In the genomic region with DNA sequence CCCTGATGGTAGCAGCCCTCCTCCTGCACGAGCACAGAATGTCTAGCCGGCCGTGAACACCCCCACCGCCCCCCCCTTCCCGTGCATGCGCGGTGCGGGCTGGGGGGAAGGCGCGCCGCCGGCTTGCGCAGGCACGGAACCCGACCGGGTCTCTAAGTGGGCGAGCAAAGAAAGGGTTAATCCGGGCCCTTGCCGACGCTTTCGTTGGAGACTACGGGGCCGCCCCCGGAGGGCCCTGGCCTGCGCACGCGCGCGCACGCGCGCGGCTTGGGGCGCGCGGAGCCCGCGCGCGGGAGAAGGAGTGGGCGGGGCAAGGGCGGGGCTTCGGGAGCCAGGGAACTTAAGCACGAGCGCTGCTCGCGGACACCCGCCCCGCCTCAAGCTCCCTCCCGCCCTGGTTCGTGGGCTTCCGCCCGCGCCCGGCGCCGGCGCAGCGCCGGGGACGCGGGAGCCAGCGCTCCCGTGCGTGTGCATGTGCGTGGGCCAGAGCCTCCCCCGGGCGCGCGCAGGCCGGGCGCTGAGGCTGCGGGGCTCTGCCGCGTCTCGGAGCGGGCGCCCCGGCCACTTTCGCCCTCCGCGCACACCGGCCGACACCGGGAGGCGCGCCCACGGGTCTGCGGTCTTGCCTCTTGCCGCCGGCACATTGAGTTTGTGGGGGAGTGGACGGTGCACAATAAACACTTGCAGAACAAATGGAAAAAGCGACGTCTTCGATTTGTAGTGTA, we compare ENCODE assay signal across 1 cellular context.
TF ChIP-seq lines count a peak whose summit lies in the region.

No MANE protein-coding gene starts in this region.

TF ChIP-seq in K562, 482 proteins besides CTCF, POLR2A, EP300 and RAD21 (continued from another document and continues in another):
- TF ChIP-seq ZNF280B (CRISPR knock-in tag; IDR thresholded peaks at IDR 0.05) (no peak), MAFK (IDR thresholded peaks at IDR 0.05; ENCODE audit: low read length) (no peak), MXD1 (CRISPR knock-in tag; IDR thresholded peaks at IDR 0.05; ENCODE audit: borderline replicate concordance, poor library complexity, severe bottlenecking) (peak; percentile 39), ZNF449 (CRISPR knock-in tag; IDR thresholded peaks at IDR 0.05) (peak; percentile 86), NEUROD1 (IDR thresholded peaks at IDR 0.05; ENCODE audit: borderline replicate concordance, low read depth, low read length, partially characterized antibody) (no peak), ZNF766 (CRISPR knock-in tag; conservative IDR thresholded peaks at IDR 0.05) (peak; percentile 99), CBFB (CRISPR knock-in tag; IDR thresholded peaks at IDR 0.05) (no peak), ZNF24 (IDR thresholded peaks at IDR 0.05) (no peak), RFX1 (IDR thresholded peaks at IDR 0.05) (no peak), DNMT1 (IDR thresholded peaks at IDR 0.05) (no peak), KLF16 (IDR thresholded peaks at IDR 0.05) (no peak), ZNF507 (tag; conservative IDR thresholded peaks at IDR 0.05) (no peak), JUND (IDR thresholded peaks at IDR 0.05; ENCODE audit: borderline replicate concordance, low read depth, low read length) (no peak), JUND (tag; IDR thresholded peaks at IDR 0.05; ENCODE audit: borderline replicate concordance, low read depth, low read length) (peak; percentile 8; the same call in 1 of the 3 replicates), USF1 (CRISPR knock-in tag; IDR thresholded peaks at IDR 0.05) (no peak), HNRNPH1 (optimal IDR thresholded peaks at IDR 0.05; ENCODE audit: low read depth, low read length) (no peak), PCBP2 (IDR thresholded peaks at IDR 0.05; ENCODE audit: low read depth, low read length, poor library complexity, severe bottlenecking) (no peak), CEBPB (tag; IDR thresholded peaks at IDR 0.05) (no peak), MECOM (CRISPR knock-in tag; IDR thresholded peaks at IDR 0.05) (0 out of 2 replicates have a peak, but pooled peaks have one; percentile 50), ZNF384 (IDR thresholded peaks at IDR 0.05; ENCODE audit: low read depth, low read length) (no peak), ZNF76 (CRISPR knock-in tag; IDR thresholded peaks at IDR 0.05; ENCODE audit: borderline replicate concordance) (no peak; the same call in 1 of the 2 replicates), PPARD (CRISPR knock-in tag; IDR thresholded peaks at IDR 0.05) (no peak), CHAMP1 (IDR thresholded peaks at IDR 0.05) (no peak), ZZZ3 (IDR thresholded peaks at IDR 0.05) (no peak), MCM3 (IDR thresholded peaks at IDR 0.05) (no peak), ZNF699 (CRISPR knock-in tag; IDR thresholded peaks at IDR 0.05; ENCODE audit: insufficient replicate concordance) (no peak), CTBP1 (IDR thresholded peaks at IDR 0.05; ENCODE audit: borderline replicate concordance) (peak; percentile 96), ZNF124 (CRISPR knock-in tag; IDR thresholded peaks at IDR 0.05) (no peak), ZNF445 (CRISPR knock-in tag; IDR thresholded peaks at IDR 0.05; ENCODE audit: low read depth) (no peak), MBD1 (CRISPR knock-in tag; IDR thresholded peaks at IDR 0.05) (no peak), TAL1 (IDR thresholded peaks at IDR 0.05) (no peak), THRA (IDR thresholded peaks at IDR 0.05) (no peak), ZNF639 (CRISPR knock-in tag; conservative IDR thresholded peaks at IDR 0.05 in 1 of 2, IDR thresholded peaks at IDR 0.05 in 1 of 2) (peak in 1 of 2 experiments; percentile 98; a peak in 2 of 4 replicates), MAFG (tag; conservative IDR thresholded peaks at IDR 0.05) (no peak), ZNF586 (CRISPR knock-in tag; conservative IDR thresholded peaks at IDR 0.05) (no peak)
- TF ChIP-seq, protein P1, sequence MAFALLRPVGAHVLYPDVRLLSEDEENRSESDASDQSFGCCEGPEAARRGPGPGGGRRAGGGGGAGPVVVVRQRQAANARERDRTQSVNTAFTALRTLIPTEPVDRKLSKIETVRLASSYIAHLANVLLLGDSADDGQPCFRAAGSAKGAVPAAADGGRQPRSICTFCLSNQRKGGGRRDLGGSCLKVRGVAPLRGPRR (CRISPR knock-in tag; IDR thresholded peaks at IDR 0.05) = 0 out of 2 replicates have a peak, but pooled peaks have one; percentile 46
- TF ChIP-seq, protein P2, sequence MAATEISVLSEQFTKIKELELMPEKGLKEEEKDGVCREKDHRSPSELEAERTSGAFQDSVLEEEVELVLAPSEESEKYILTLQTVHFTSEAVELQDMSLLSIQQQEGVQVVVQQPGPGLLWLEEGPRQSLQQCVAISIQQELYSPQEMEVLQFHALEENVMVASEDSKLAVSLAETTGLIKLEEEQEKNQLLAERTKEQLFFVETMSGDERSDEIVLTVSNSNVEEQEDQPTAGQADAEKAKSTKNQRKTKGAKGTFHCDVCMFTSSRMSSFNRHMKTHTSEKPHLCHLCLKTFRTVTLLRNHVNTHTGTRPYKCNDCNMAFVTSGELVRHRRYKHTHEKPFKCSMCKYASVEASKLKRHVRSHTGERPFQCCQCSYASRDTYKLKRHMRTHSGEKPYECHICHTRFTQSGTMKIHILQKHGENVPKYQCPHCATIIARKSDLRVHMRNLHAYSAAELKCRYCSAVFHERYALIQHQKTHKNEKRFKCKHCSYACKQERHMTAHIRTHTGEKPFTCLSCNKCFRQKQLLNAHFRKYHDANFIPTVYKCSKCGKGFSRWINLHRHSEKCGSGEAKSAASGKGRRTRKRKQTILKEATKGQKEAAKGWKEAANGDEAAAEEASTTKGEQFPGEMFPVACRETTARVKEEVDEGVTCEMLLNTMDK (IDR thresholded peaks at IDR 0.05; ENCODE audit: borderline replicate concordance, insufficient read depth, low read depth, low read length, poor library complexity, severe bottlenecking) = no peak
- TF ChIP-seq, protein P3, sequence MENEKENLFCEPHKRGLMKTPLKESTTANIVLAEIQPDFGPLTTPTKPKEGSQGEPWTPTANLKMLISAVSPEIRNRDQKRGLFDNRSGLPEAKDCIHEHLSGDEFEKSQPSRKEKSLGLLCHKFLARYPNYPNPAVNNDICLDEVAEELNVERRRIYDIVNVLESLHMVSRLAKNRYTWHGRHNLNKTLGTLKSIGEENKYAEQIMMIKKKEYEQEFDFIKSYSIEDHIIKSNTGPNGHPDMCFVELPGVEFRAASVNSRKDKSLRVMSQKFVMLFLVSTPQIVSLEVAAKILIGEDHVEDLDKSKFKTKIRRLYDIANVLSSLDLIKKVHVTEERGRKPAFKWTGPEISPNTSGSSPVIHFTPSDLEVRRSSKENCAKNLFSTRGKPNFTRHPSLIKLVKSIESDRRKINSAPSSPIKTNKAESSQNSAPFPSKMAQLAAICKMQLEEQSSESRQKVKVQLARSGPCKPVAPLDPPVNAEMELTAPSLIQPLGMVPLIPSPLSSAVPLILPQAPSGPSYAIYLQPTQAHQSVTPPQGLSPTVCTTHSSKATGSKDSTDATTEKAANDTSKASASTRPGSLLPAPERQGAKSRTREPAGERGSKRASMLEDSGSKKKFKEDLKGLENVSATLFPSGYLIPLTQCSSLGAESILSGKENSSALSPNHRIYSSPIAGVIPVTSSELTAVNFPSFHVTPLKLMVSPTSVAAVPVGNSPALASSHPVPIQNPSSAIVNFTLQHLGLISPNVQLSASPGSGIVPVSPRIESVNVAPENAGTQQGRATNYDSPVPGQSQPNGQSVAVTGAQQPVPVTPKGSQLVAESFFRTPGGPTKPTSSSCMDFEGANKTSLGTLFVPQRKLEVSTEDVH (IDR thresholded peaks at IDR 0.05; ENCODE audit: low read depth, partially characterized antibody) = no peak
- TF ChIP-seq, protein P4, sequence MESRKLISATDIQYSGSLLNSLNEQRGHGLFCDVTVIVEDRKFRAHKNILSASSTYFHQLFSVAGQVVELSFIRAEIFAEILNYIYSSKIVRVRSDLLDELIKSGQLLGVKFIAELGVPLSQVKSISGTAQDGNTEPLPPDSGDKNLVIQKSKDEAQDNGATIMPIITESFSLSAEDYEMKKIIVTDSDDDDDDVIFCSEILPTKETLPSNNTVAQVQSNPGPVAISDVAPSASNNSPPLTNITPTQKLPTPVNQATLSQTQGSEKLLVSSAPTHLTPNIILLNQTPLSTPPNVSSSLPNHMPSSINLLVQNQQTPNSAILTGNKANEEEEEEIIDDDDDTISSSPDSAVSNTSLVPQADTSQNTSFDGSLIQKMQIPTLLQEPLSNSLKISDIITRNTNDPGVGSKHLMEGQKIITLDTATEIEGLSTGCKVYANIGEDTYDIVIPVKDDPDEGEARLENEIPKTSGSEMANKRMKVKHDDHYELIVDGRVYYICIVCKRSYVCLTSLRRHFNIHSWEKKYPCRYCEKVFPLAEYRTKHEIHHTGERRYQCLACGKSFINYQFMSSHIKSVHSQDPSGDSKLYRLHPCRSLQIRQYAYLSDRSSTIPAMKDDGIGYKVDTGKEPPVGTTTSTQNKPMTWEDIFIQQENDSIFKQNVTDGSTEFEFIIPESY (CRISPR knock-in tag; IDR thresholded peaks at IDR 0.05) = no peak
